1 cellular context compared by ENCODE assay signal in the genomic region with DNA sequence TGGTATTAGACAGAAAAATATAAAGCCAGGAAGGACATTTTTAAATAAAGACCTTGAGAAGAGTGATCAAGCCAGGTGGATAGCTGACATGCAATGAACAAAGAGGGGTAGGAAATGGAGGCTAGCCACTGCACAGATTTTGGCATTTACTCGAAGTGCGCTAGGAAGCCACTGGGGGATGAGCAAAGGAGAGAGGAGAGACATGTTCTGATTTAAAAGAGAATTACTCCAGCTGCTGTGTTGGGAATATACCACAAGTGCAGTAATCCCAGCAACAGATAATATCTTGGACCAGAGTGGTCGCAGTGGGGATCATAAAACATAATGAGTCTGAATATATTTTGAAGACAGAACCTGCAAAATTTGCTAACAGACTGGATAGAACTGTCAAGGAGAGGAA.
TF ChIP-seq lines count a peak whose summit lies in the region.

No MANE protein-coding gene starts in this region.

TF ChIP-seq in HCT116, 20 proteins besides CTCF, POLR2A, EP300 and RAD21:
- TF ChIP-seq SP1 (IDR thresholded peaks at IDR 0.05; ENCODE audit: low read depth): no peak
- TF ChIP-seq ZNF274 (IDR thresholded peaks at IDR 0.05; ENCODE audit: low read depth, low read length): no peak
